Comparison of ENCODE assay signal across 1 cellular context in the genomic region with DNA sequence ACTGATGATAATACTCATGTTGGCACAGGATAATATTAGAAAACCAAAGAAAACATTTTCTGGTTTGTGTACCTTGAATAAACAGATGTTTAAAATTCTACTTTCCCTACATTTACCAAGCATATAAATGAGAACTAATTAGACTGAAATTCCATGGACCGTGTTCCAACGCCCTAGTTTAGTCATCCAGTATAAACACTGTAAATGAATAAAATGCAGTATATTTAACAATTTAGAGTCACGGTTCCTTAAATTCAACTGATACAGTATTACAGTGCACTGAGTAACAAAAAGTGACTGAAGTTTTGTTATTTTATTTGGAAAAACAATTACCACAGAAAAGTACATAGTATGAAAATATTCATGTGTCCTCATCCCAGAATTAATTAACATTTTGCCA.
TF ChIP-seq lines count a peak whose summit lies in the region.

No MANE protein-coding gene starts in this region.

TF ChIP-seq in HCT116, 20 proteins besides CTCF, POLR2A, EP300 and RAD21:
- TF ChIP-seq, protein P1, sequence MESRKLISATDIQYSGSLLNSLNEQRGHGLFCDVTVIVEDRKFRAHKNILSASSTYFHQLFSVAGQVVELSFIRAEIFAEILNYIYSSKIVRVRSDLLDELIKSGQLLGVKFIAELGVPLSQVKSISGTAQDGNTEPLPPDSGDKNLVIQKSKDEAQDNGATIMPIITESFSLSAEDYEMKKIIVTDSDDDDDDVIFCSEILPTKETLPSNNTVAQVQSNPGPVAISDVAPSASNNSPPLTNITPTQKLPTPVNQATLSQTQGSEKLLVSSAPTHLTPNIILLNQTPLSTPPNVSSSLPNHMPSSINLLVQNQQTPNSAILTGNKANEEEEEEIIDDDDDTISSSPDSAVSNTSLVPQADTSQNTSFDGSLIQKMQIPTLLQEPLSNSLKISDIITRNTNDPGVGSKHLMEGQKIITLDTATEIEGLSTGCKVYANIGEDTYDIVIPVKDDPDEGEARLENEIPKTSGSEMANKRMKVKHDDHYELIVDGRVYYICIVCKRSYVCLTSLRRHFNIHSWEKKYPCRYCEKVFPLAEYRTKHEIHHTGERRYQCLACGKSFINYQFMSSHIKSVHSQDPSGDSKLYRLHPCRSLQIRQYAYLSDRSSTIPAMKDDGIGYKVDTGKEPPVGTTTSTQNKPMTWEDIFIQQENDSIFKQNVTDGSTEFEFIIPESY (IDR thresholded peaks at IDR 0.05; ENCODE audit: extremely low read depth, insufficient replicate concordance, low read length), result no peak
- TF ChIP-seq SP1 (IDR thresholded peaks at IDR 0.05; ENCODE audit: low read depth) (no peak), FOSL1 (IDR thresholded peaks at IDR 0.05; ENCODE audit: low read depth) (no peak), EZH2phosphoT487 (IDR thresholded peaks at IDR 0.05; ENCODE audit: borderline replicate concordance) (no peak), CBX3 (IDR thresholded peaks at IDR 0.05; ENCODE audit: low read depth) (no peak)
